In genomic region chr17:75783803-75784472, GRCh38 we compare ENCODE assay signal across 1 cellular context.
TF ChIP-seq lines count a peak whose summit lies in the region.

No MANE protein-coding gene starts in this region.

TF ChIP-seq in HepG2, 621 proteins besides CTCF, POLR2A, EP300 and RAD21 (continued from another document and continues in another):
- TF ChIP-seq, protein P1, sequence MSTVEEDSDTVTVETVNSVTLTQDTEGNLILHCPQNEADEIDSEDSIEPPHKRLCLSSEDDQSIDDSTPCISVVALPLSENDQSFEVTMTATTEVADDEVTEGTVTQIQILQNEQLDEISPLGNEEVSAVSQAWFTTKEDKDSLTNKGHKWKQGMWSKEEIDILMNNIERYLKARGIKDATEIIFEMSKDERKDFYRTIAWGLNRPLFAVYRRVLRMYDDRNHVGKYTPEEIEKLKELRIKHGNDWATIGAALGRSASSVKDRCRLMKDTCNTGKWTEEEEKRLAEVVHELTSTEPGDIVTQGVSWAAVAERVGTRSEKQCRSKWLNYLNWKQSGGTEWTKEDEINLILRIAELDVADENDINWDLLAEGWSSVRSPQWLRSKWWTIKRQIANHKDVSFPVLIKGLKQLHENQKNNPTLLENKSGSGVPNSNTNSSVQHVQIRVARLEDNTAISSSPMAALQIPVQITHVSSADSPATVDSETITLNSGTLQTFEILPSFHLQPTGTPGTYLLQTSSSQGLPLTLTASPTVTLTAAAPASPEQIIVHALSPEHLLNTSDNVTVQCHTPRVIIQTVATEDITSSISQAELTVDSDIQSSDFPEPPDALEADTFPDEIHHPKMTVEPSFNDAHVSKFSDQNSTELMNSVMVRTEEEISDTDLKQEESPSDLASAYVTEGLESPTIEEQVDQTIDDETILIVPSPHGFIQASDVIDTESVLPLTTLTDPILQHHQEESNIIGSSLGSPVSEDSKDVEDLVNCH (CRISPR knock-in tag; IDR thresholded peaks at IDR 0.05) = no peak
- TF ChIP-seq NCOA1 (CRISPR knock-in tag; IDR thresholded peaks at IDR 0.05) (no peak), KLF12 (CRISPR knock-in tag; IDR thresholded peaks at IDR 0.05; ENCODE audit: borderline replicate concordance) (peak; percentile 49), YEATS4 (CRISPR knock-in tag; IDR thresholded peaks at IDR 0.05; ENCODE audit: borderline replicate concordance) (no peak), SRSF4 (IDR thresholded peaks at IDR 0.05; ENCODE audit: low read depth, low read length, poor library complexity, severe bottlenecking) (no peak), ZFP82 (CRISPR knock-in tag; IDR thresholded peaks at IDR 0.05; ENCODE audit: borderline replicate concordance) (no peak), GTF3A (CRISPR knock-in tag; conservative IDR thresholded peaks at IDR 0.05) (no peak), RBAK (CRISPR knock-in tag; IDR thresholded peaks at IDR 0.05) (no peak), ZNF430 (CRISPR knock-in tag; IDR thresholded peaks at IDR 0.05) (peak; percentile 67; the same call in 1 of the 2 replicates), ZNF878 (CRISPR knock-in tag; IDR thresholded peaks at IDR 0.05) (no peak), ZKSCAN1 (IDR thresholded peaks at IDR 0.05; ENCODE audit: low read length) (no peak), ZNF343 (CRISPR knock-in tag; IDR thresholded peaks at IDR 0.05) (peak; percentile 9; the same call in 1 of the 2 replicates), U2AF2 (IDR thresholded peaks at IDR 0.05; ENCODE audit: low read depth, low read length) (no peak), NR2F2 (IDR thresholded peaks at IDR 0.05; ENCODE audit: borderline replicate concordance, low read depth) (no peak), ZNF44 (CRISPR knock-in tag; IDR thresholded peaks at IDR 0.05) (peak; percentile 76), ZNF672 (CRISPR knock-in tag; IDR thresholded peaks at IDR 0.05) (no peak), PHB2 (IDR thresholded peaks at IDR 0.05; ENCODE audit: partially characterized antibody) (no peak), ZNF124 (CRISPR knock-in tag; IDR thresholded peaks at IDR 0.05) (no peak), TSC22D2 (CRISPR knock-in tag; IDR thresholded peaks at IDR 0.05; ENCODE audit: borderline replicate concordance) (no peak), MAFG (CRISPR knock-in tag; IDR thresholded peaks at IDR 0.05) (no peak), NFE2 (CRISPR knock-in tag; IDR thresholded peaks at IDR 0.05) (no peak), CENPT (CRISPR knock-in tag; IDR thresholded peaks at IDR 0.05; ENCODE audit: low read depth) (no peak), ZNF232 (CRISPR knock-in tag; IDR thresholded peaks at IDR 0.05; ENCODE audit: borderline replicate concordance) (peak; percentile 80; the same call in 1 of the 2 replicates), NR2F6 (IDR thresholded peaks at IDR 0.05) (no peak), NR2F6 (CRISPR knock-in tag; IDR thresholded peaks at IDR 0.05) (no peak), HOXD1 (CRISPR knock-in tag; IDR thresholded peaks at IDR 0.05) (no peak), MTERF4 (CRISPR knock-in tag; IDR thresholded peaks at IDR 0.05) (peak; percentile 53; the same call in 1 of the 2 replicates), ZNF224 (CRISPR knock-in tag; IDR thresholded peaks at IDR 0.05) (no peak), ZNF605 (CRISPR knock-in tag; IDR thresholded peaks at IDR 0.05) (peak; percentile 39; the same call in 1 of the 2 replicates), NFKB2 (CRISPR knock-in tag; IDR thresholded peaks at IDR 0.05; ENCODE audit: borderline replicate concordance) (0 out of 2 replicates have a peak, but pooled peaks have one; percentile 70), ZBTB7B (CRISPR knock-in tag; IDR thresholded peaks at IDR 0.05) (no peak), ZC3H13 (CRISPR knock-in tag; IDR thresholded peaks at IDR 0.05) (no peak), ZBTB38 (CRISPR knock-in tag; IDR thresholded peaks at IDR 0.05) (no peak), TFDP2 (CRISPR knock-in tag; IDR thresholded peaks at IDR 0.05) (0 out of 2 replicates have a peak, but pooled peaks have one; percentile 12), ZNF331 (CRISPR knock-in tag; IDR thresholded peaks at IDR 0.05) (no peak), ZNF570 (CRISPR knock-in tag; IDR thresholded peaks at IDR 0.05; ENCODE audit: borderline replicate concordance) (no peak), ZNF225 (CRISPR knock-in tag; IDR thresholded peaks at IDR 0.05) (no peak), HHEX (CRISPR knock-in tag; IDR thresholded peaks at IDR 0.05) (no peak), SNAPC4 (CRISPR knock-in tag; IDR thresholded peaks at IDR 0.05) (no peak; the same call in 1 of the 2 replicates), KDM5B (CRISPR knock-in tag; IDR thresholded peaks at IDR 0.05; ENCODE audit: borderline replicate concordance) (no peak), KLF15 (CRISPR knock-in tag; IDR thresholded peaks at IDR 0.05; ENCODE audit: borderline replicate concordance) (no peak), ZNF484 (CRISPR knock-in tag; IDR thresholded peaks at IDR 0.05; ENCODE audit: borderline replicate concordance, low read depth) (no peak), ATF7-NPFF (CRISPR knock-in tag; IDR thresholded peaks at IDR 0.05; ENCODE audit: low read depth) (no peak; the same call in 1 of the 2 replicates)
- TF ChIP-seq, protein P2, sequence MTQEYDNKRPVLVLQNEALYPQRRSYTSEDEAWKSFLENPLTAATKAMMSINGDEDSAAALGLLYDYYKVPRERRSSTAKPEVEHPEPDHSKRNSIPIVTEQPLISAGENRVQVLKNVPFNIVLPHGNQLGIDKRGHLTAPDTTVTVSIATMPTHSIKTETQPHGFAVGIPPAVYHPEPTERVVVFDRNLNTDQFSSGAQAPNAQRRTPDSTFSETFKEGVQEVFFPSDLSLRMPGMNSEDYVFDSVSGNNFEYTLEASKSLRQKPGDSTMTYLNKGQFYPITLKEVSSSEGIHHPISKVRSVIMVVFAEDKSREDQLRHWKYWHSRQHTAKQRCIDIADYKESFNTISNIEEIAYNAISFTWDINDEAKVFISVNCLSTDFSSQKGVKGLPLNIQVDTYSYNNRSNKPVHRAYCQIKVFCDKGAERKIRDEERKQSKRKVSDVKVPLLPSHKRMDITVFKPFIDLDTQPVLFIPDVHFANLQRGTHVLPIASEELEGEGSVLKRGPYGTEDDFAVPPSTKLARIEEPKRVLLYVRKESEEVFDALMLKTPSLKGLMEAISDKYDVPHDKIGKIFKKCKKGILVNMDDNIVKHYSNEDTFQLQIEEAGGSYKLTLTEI (CRISPR knock-in tag; conservative IDR thresholded peaks at IDR 0.05) = no peak
- TF ChIP-seq, protein P3, sequence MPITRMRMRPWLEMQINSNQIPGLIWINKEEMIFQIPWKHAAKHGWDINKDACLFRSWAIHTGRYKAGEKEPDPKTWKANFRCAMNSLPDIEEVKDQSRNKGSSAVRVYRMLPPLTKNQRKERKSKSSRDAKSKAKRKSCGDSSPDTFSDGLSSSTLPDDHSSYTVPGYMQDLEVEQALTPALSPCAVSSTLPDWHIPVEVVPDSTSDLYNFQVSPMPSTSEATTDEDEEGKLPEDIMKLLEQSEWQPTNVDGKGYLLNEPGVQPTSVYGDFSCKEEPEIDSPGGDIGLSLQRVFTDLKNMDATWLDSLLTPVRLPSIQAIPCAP (CRISPR knock-in tag; IDR thresholded peaks at IDR 0.05; ENCODE audit: low read depth) = no peak
- TF ChIP-seq, protein P4, sequence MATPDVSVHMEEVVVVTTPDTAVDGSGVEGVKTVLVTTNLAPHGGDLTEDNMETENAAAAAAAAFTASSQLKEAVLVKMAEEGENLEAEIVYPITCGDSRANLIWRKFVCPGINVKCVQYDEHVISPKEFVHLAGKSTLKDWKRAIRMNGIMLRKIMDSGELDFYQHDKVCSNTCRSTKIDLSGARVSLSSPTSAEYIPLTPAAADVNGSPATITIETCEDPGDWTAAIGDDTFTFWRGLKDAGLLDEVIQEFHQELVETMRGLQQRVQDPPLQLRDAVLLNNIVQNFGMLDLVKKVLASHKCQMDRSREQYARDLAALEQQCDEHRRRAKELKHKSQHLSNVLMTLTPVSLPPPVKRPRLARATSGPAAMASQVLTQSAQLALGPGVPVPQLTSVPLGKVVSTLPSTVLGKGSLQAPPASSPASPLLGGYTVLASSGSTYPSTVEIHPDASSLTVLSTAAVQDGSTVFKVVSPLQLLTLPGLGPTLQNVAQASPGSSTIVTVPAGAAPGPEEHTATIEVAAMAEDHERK (CRISPR knock-in tag; IDR thresholded peaks at IDR 0.05; ENCODE audit: low read depth) = no peak
- TF ChIP-seq, protein P5, sequence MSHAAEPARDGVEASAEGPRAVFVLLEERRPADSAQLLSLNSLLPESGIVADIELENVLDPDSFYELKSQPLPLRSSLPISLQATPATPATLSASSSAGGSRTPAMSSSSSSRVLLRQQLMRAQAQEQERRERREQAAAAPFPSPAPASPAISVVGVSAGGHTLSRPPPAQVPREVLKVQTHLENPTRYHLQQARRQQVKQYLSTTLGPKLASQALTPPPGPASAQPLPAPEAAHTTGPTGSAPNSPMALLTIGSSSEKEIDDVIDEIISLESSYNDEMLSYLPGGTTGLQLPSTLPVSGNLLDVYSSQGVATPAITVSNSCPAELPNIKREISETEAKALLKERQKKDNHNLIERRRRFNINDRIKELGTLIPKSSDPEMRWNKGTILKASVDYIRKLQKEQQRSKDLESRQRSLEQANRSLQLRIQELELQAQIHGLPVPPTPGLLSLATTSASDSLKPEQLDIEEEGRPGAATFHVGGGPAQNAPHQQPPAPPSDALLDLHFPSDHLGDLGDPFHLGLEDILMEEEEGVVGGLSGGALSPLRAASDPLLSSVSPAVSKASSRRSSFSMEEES (CRISPR knock-in tag; IDR thresholded peaks at IDR 0.05) = no peak
- TF ChIP-seq, protein P6, sequence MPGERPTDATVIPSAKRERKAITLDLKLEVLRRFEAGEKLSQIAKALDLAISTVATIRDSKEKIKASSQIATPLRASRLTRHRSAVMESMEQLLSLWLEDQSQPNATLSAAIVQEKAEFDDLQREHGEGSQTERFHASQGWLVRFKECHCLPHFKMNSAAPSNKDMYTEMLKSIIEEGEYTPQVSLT (CRISPR knock-in tag; IDR thresholded peaks at IDR 0.05; ENCODE audit: borderline replicate concordance, low read depth) = no peak
- TF ChIP-seq, protein P7, sequence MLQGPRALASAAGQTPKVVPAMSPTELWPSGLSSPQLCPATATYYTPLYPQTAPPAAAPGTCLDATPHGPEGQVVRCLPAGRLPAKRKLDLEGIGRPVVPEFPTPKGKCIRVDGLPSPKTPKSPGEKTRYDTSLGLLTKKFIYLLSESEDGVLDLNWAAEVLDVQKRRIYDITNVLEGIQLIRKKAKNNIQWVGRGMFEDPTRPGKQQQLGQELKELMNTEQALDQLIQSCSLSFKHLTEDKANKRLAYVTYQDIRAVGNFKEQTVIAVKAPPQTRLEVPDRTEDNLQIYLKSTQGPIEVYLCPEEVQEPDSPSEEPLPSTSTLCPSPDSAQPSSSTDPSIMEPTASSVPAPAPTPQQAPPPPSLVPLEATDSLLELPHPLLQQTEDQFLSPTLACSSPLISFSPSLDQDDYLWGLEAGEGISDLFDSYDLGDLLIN (CRISPR knock-in tag; IDR thresholded peaks at IDR 0.05; ENCODE audit: borderline replicate concordance) = 0 out of 2 replicates have a peak, but pooled peaks have one; percentile 56
- TF ChIP-seq, protein P8, sequence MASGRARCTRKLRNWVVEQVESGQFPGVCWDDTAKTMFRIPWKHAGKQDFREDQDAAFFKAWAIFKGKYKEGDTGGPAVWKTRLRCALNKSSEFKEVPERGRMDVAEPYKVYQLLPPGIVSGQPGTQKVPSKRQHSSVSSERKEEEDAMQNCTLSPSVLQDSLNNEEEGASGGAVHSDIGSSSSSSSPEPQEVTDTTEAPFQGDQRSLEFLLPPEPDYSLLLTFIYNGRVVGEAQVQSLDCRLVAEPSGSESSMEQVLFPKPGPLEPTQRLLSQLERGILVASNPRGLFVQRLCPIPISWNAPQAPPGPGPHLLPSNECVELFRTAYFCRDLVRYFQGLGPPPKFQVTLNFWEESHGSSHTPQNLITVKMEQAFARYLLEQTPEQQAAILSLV (CRISPR knock-in tag; IDR thresholded peaks at IDR 0.05; ENCODE audit: borderline replicate concordance) = no peak
